Comparison of ENCODE assay signal across 13 cellular contexts in the genomic region with DNA sequence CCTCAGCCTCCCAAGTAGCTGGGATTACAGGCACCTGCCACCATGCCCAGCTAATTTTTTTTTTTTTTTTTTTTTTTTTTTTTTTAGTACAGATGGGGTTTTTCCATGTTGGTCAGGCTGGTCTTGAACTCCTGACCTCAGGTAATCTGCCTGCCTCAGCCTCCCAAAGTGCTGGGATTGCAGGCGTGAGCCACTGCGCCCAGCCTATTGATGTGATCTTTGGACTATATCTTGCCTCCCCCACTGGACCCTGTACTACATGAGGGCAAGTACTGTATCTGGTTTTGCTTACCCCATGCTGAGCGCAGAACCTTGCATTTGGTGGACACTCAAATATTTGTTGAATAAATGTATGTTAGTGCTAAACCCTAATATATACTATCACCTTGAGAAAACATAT. TPM values are rescaled to one million over a fixed set of nuclear protein-coding genes. Genes with fewer than 3 reads are reported as not detected.
"Had no signal": no experiment of that assay in that cellular context is flagged by ENCODE, and none has a peak within 500 bp of the region (broad histone marks: within the 10 kb centered on the region; RNA-seq: fewer than 3 reads in every experiment).

No MANE protein-coding gene starts in this region.

RNA-seq across cellular contexts. Expression of gene CRYM, which starts 5.3 kb away (rescaled TPM):
- total RNA-seq: activated CD4-positive, alpha-beta memory T cell treated with anti-CD3 and anti-CD28 coated beads for 36 hours; activated CD4-positive, alpha-beta memory T cell treated with anti-CD3 and anti-CD28 coated beads, Interleukin-2, amount 10 ng/mL, durations not matched to agents 7 days and 5 days; activated CD4-positive, alpha-beta T cell treated with anti-CD3 and anti-CD28 coated beads for 36 hours; activated CD4-positive, alpha-beta T cell treated with anti-CD3 and anti-CD28 coated beads, Interleukin-2, amount 10 ng/mL, durations not matched to agents 24 days and 14 days; activated CD4-positive, alpha-beta T cell treated with anti-CD3 and anti-CD28 coated beads, Interleukin-2, amount 10 ng/mL, durations not matched to agents 7 days and 5 days; activated CD8-positive, alpha-beta memory T cell treated with anti-CD3 and anti-CD28 coated beads for 36 hours; activated CD8-positive, alpha-beta memory T cell treated with anti-CD3 and anti-CD28 coated beads, Interleukin-2, amount 10 ng/mL, durations not matched to agents 7 days and 5 days; activated CD8-positive, alpha-beta T cell treated with anti-CD3 and anti-CD28 coated beads for 36 hours; activated CD8-positive, alpha-beta T cell treated with anti-CD3 and anti-CD28 coated beads, Interleukin-2, amount 10 ng/mL, durations not matched to agents 7 days and 5 days; T-helper 1 cell treated with Interleukin-12 subunit alpha and Interleukin-12 subunit beta and Interleukin-4 antibody, amounts not matched to agents 30 ng/mL and 1 ng/mL, for 36 hours; T-helper 2 cell treated with Interferon-gamma antibody and Interleukin-4, amounts not matched to agents 100 ng/mL and 5 ng/mL, for 36 hours had no signal

RNA-seq across cellular contexts. Expression of gene ANKS4B, which starts 39.3 kb away (rescaled TPM):
- total RNA-seq: activated B cell treated with CpG ODN at 0.5 μM for 24 hours; activated CD4-positive, alpha-beta memory T cell treated with anti-CD3 and anti-CD28 coated beads for 36 hours; activated CD4-positive, alpha-beta memory T cell treated with anti-CD3 and anti-CD28 coated beads, Interleukin-2, amount 10 ng/mL, durations not matched to agents 7 days and 5 days; activated CD4-positive, alpha-beta T cell treated with anti-CD3 and anti-CD28 coated beads for 36 hours; activated CD4-positive, alpha-beta T cell treated with anti-CD3 and anti-CD28 coated beads, Interleukin-2, amount 10 ng/mL, durations not matched to agents 24 days and 14 days; activated CD4-positive, alpha-beta T cell treated with anti-CD3 and anti-CD28 coated beads, Interleukin-2, amount 10 ng/mL, durations not matched to agents 7 days and 5 days; activated CD8-positive, alpha-beta memory T cell treated with anti-CD3 and anti-CD28 coated beads for 36 hours; activated CD8-positive, alpha-beta memory T cell treated with anti-CD3 and anti-CD28 coated beads, Interleukin-2, amount 10 ng/mL, durations not matched to agents 7 days and 5 days; activated CD8-positive, alpha-beta T cell treated with anti-CD3 and anti-CD28 coated beads for 36 hours; activated CD8-positive, alpha-beta T cell treated with anti-CD3 and anti-CD28 coated beads, Interleukin-2, amount 10 ng/mL, durations not matched to agents 7 days and 5 days; T-helper 1 cell treated with Interleukin-12 subunit alpha and Interleukin-12 subunit beta and Interleukin-4 antibody, amounts not matched to agents 30 ng/mL and 1 ng/mL, for 36 hours; T-helper 17 cell; T-helper 2 cell treated with Interferon-gamma antibody and Interleukin-4, amounts not matched to agents 100 ng/mL and 5 ng/mL, for 36 hours had no signal
